Comparison of ENCODE assay signal across 1 cellular context in genomic region chr12:4137441-4137840, GRCh38.
TF ChIP-seq lines count a peak whose summit lies in the region.

No MANE protein-coding gene starts in this region.

TF ChIP-seq in H1, 55 proteins besides CTCF, POLR2A, EP300 and RAD21 (continued from another document):
- no peak for TF ChIP-seq ATF2 (IDR thresholded peaks at IDR 0.05; ENCODE audit: low read length)
- TF ChIP-seq KDM4A (IDR thresholded peaks at IDR 0.05; ENCODE audit: low read depth, low read length, severe bottlenecking), result no peak
TF ChIP-seq in H1: peak in this region for 0.
